In genomic region chr4:74942918-74943253, GRCh38 we compare ENCODE assay signal across 19 cellular contexts. TPM values are rescaled to one million over a fixed set of nuclear protein-coding genes. Genes with fewer than 3 reads are reported as not detected.
"Had no signal": no experiment of that assay in that cellular context is flagged by ENCODE, and none has a peak within 500 bp of the region (broad histone marks: within the 10 kb centered on the region; RNA-seq: fewer than 3 reads in every experiment).

No MANE protein-coding gene starts in this region.

- H3K9me3 ChIP-seq: esophagus squamous epithelium, right atrium auricular region, transverse colon, vagina had no signal

- H3K27me3 ChIP-seq: esophagus squamous epithelium, right atrium auricular region, transverse colon, vagina had no signal

- FAIRE-seq: endothelial cell of umbilical vein had no signal

- H3K27ac ChIP-seq: esophagus squamous epithelium, transverse colon, vagina had no signal

- ATAC-seq: activated CD4-positive, alpha-beta T cell treated with anti-CD3 and anti-CD28 coated beads for 36 hours; activated CD8-positive, alpha-beta T cell treated with anti-CD3 and anti-CD28 coated beads, Interleukin-2, amount 10 ng/mL, durations not matched to agents 7 days and 5 days; activated T-cell treated with anti-CD3 and anti-CD28 coated beads, Interleukin-2, amount 50 U/mL, for 72 hours; natural killer cell treated with Interleukin-12 subunit alpha and Interleukin-12 subunit beta and Interleukin-15 and Interleukin-18, amount 100 ng/mL, for 72 hours had no signal

- H3K27ac Mint-ChIP-seq: activated CD4-positive, alpha-beta T cell treated with anti-CD3 and anti-CD28 coated beads for 36 hours; activated CD8-positive, alpha-beta T cell treated with anti-CD3 and anti-CD28 coated beads, Interleukin-2, amount 10 ng/mL, durations not matched to agents 7 days and 5 days; activated naive CD8-positive, alpha-beta T cell treated with anti-CD3 and anti-CD28 coated beads, Interleukin-2, amount 10 ng/mL, durations not matched to agents 7 days and 5 days; activated T-cell treated with anti-CD3 and anti-CD28 coated beads, Interleukin-2, amount 50 U/mL, for 72 hours; natural killer cell treated with Interleukin-12 subunit alpha and Interleukin-12 subunit beta and Interleukin-15 and Interleukin-18, amount 100 ng/mL, for 72 hours had no signal

- H3K4me3 Mint-ChIP-seq: activated CD4-positive, alpha-beta T cell treated with anti-CD3 and anti-CD28 coated beads for 36 hours; activated CD8-positive, alpha-beta T cell treated with anti-CD3 and anti-CD28 coated beads, Interleukin-2, amount 10 ng/mL, durations not matched to agents 7 days and 5 days; activated naive CD8-positive, alpha-beta T cell treated with anti-CD3 and anti-CD28 coated beads, Interleukin-2, amount 10 ng/mL, durations not matched to agents 7 days and 5 days; activated T-cell treated with anti-CD3 and anti-CD28 coated beads, Interleukin-2, amount 50 U/mL, for 72 hours; natural killer cell treated with Interleukin-12 subunit alpha and Interleukin-12 subunit beta and Interleukin-15 and Interleukin-18, amount 100 ng/mL, for 72 hours had no signal

- H3K36me3 Mint-ChIP-seq: activated naive CD8-positive, alpha-beta T cell treated with anti-CD3 and anti-CD28 coated beads, Interleukin-2, amount 10 ng/mL, durations not matched to agents 7 days and 5 days; natural killer cell treated with Interleukin-12 subunit alpha and Interleukin-12 subunit beta and Interleukin-15 and Interleukin-18, amount 100 ng/mL, for 72 hours had no signal

- DNase-seq: activated CD4-positive, alpha-beta T cell treated with anti-CD3 and anti-CD28 coated beads for 36 hours; activated CD8-positive, alpha-beta memory T cell treated with anti-CD3 and anti-CD28 coated beads, Interleukin-2, amount 50 U/mL, for 4 hours; activated CD8-positive, alpha-beta T cell treated with anti-CD3 and anti-CD28 coated beads, Interleukin-2, amount 10 ng/mL, durations not matched to agents 7 days and 5 days; activated gamma-delta T cell treated with Interleukin-2 at 50 U/mL for 16 hours; activated naive CD8-positive, alpha-beta T cell treated with anti-CD3 and anti-CD28 coated beads, Interleukin-2, amount 10 ng/mL, durations not matched to agents 7 days and 5 days; activated T-cell treated with anti-CD3 and anti-CD28 coated beads, Interleukin-2, amount 50 U/mL, for 72 hours; anterior cingulate cortex; cortex of kidney; effector CD8-positive, alpha-beta T cell; esophagus squamous epithelium; glutamatergic neuron; nucleus accumbens; stimulated activated CD4-positive, alpha-beta T cell treated with anti-CD3 and anti-CD28 coated beads, Interleukin-2, amount 100 ng/mL, for 48 hours; stimulated activated naive CD4-positive, alpha-beta T cell; transverse colon had no signal

- H3K4me3 ChIP-seq: esophagus squamous epithelium, right atrium auricular region, transverse colon, vagina had no signal

- H3K4me1 ChIP-seq: esophagus squamous epithelium, vagina had no signal

- H3K36me3 ChIP-seq: esophagus squamous epithelium, right atrium auricular region, transverse colon, vagina had no signal

- H3K9me3 Mint-ChIP-seq: activated naive CD8-positive, alpha-beta T cell treated with anti-CD3 and anti-CD28 coated beads, Interleukin-2, amount 10 ng/mL, durations not matched to agents 7 days and 5 days; activated T-cell treated with anti-CD3 and anti-CD28 coated beads, Interleukin-2, amount 50 U/mL, for 72 hours; natural killer cell treated with Interleukin-12 subunit alpha and Interleukin-12 subunit beta and Interleukin-15 and Interleukin-18, amount 100 ng/mL, for 72 hours had no signal

- H3K4me1 Mint-ChIP-seq: activated CD4-positive, alpha-beta T cell treated with anti-CD3 and anti-CD28 coated beads for 36 hours; activated naive CD8-positive, alpha-beta T cell treated with anti-CD3 and anti-CD28 coated beads, Interleukin-2, amount 10 ng/mL, durations not matched to agents 7 days and 5 days had no signal

RNA-seq across cellular contexts. Expression of gene PARM1, which starts 10.0 kb away (rescaled TPM):
- total RNA-seq: activated CD8-positive, alpha-beta T cell treated with anti-CD3 and anti-CD28 coated beads, Interleukin-2, amount 10 ng/mL, durations not matched to agents 7 days and 5 days; activated naive CD8-positive, alpha-beta T cell treated with anti-CD3 and anti-CD28 coated beads, Interleukin-2, amount 10 ng/mL, durations not matched to agents 7 days and 5 days; endothelial cell of umbilical vein had no signal
